Comparison of ENCODE assay signal across 2 cellular contexts in genomic region chr14:69610859-69611263, GRCh38.
A peak's percentile ranks its signal among the peaks of the same experiment; 100 is the strongest.
TF ChIP-seq lines count a peak whose summit lies in the region.

No MANE protein-coding gene starts in this region.

TF ChIP-seq in K562, 482 proteins besides CTCF, POLR2A, EP300 and RAD21 (continued from another document):
- TF ChIP-seq EP400 (IDR thresholded peaks at IDR 0.05) (no peak), PTBP1 (IDR thresholded peaks at IDR 0.05; ENCODE audit: low read depth, low read length) (no peak), ZBTB7A (IDR thresholded peaks at IDR 0.05; ENCODE audit: borderline replicate concordance, control insufficient read depth, low read depth, low read length) (peak; percentile 22; the same call in 1 of the 2 replicates), ZNF407 (IDR thresholded peaks at IDR 0.05; ENCODE audit: low read depth) (no peak), ZNF589 (CRISPR knock-in tag; IDR thresholded peaks at IDR 0.05; ENCODE audit: low read depth) (no peak), MCM5 (IDR thresholded peaks at IDR 0.05; ENCODE audit: low read depth) (no peak), CREM (IDR thresholded peaks at IDR 0.05; ENCODE audit: low read depth) (no peak), EGR1 (conservative IDR thresholded peaks at IDR 0.05) (peak; percentile 18; the same call in 1 of the 2 replicates), NR2C1 (IDR thresholded peaks at IDR 0.05) (peak; percentile 39; the same call in 1 of the 2 replicates), NR2C1 (tag; IDR thresholded peaks at IDR 0.05) (peak; percentile 28; the same call in 1 of the 2 replicates), NR2C2 (CRISPR knock-in tag; IDR thresholded peaks at IDR 0.05) (no peak), NR2C2 (tag; IDR thresholded peaks at IDR 0.05) (peak; percentile 84), BHLHE40 (IDR thresholded peaks at IDR 0.05; ENCODE audit: low read length) (no peak), ZC3H4 (CRISPR knock-in tag; IDR thresholded peaks at IDR 0.05; ENCODE audit: borderline replicate concordance) (no peak), CBFA2T3 (IDR thresholded peaks at IDR 0.05) (peak; percentile 69), HMGN3 (IDR thresholded peaks at IDR 0.05; ENCODE audit: borderline replicate concordance, extremely low read depth, insufficient read length, low read depth, low read length) (no peak), PHF8 (IDR thresholded peaks at IDR 0.05; ENCODE audit: borderline replicate concordance, low read length) (0 out of 2 replicates have a peak, but pooled peaks have one; percentile 10), ZNF699 (CRISPR knock-in tag; IDR thresholded peaks at IDR 0.05; ENCODE audit: insufficient replicate concordance) (no peak), NEUROD1 (IDR thresholded peaks at IDR 0.05; ENCODE audit: borderline replicate concordance, low read depth, low read length, partially characterized antibody) (no peak)
TF ChIP-seq in K562: peak in this region for 6.

TF ChIP-seq in liver, 16 proteins besides CTCF, POLR2A, EP300 and RAD21:
- no peak for TF ChIP-seq MAX (IDR thresholded peaks at IDR 0.05)
- peak; percentile 32 for TF ChIP-seq NR2F2 (IDR thresholded peaks at IDR 0.05)
